In the genomic region with DNA sequence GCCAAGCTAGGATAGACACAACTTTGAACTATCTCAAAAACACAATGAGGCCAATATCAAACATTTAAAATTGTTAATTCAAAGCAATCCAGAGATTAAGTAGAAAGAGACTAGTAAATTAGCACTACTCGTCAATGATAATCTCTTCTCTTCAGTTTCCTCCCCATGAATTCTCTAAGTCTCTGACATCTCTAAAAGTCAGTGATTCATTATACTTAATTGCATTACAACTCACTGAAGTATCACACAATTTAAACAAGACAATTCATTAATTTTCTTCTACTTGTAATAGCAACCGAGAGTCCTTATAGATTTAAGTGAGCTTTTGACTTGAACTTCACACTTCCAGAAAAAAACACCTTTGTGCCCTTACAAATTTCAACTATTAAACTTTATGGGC, we compare ENCODE assay signal across 15 cellular contexts. TPM values are rescaled to one million over a fixed set of nuclear protein-coding genes. Genes with fewer than 3 reads are reported as not detected.
DNase-seq lines count a peak whose midpoint lies in the region; ATAC-seq and TF ChIP-seq lines count a peak whose summit lies in the region.
"Had no signal": no experiment of that assay in that cellular context is flagged by ENCODE, and none has a peak within 500 bp of the region (broad histone marks: within the 10 kb centered on the region; RNA-seq: fewer than 3 reads in every experiment).

No MANE protein-coding gene starts in this region.

- CTCF ChIA-PET in mammary epithelial cell (lab: Charles Lee; ENCODE audit: low non-redundant PET) (no interaction called here), MCF 10A (lab: Yijun Ruan, JAX) (interaction anchor here (1.0 to 1.1 kb wide), 2 partner anchors 94 to 97 kb away, joined by 3 to 5 read pairs; no protein-coding TSS in a partner anchor), WTC11 (lab: Charles Lee) (interaction anchor here (0.5 to 2.3 kb wide), 3 partner anchors 97 to 1648 kb away, joined by 3 to 9 read pairs (median 5); no protein-coding TSS in a partner anchor)

- peaks cover 6% of the 10 kb centered on the region for H4K20me1 ChIP-seq in mammary epithelial cell (ENCODE audit: insufficient read depth, low read length)

- H2BK5ac ChIP-seq in neuronal stem cell (ENCODE audit: low read length): no peak overlapping the region

- no peaks in the 10 kb centered on the region for H3K27me3 Mint-ChIP-seq in MCF 10A (ENCODE audit: insufficient read depth, unreplicated experiment)
- H3K27me3 Mint-ChIP-seq in WTC11 (ENCODE audit: low read depth): no peaks in the 10 kb centered on the region
- peaks cover 3 to 28% (median 23%) of the 10 kb centered on the region in 3 donors for H3K27me3 Mint-ChIP-seq in immature natural killer cell (ENCODE audit: low read depth in 3 of 3)

- WGBS in mammary epithelial cell (ENCODE audit: low coverage, missing lambda C conversion rate): 89% methylated on average over 2 of the region's 2 CpGs
- no CpG with 5 or more reads among the region's 2 CpGs for WGBS in neuronal stem cell (ENCODE audit: extremely low coverage in 2 of 2, insufficient read length in 2 of 2, insufficient replicate concordance in 1 of 2), 2 donors

- BruUV-seq in mammary epithelial cell (replicated peaks; lab: Mats Ljungman, UMichigan): no TSS peak
- BruUV-seq in MCF 10A (replicated peaks; lab: Mats Ljungman, UMichigan): no TSS peak

- peaks cover 16% of the 10 kb centered on the region for H3K36me3 ChIP-seq in mammary epithelial cell (ENCODE audit: insufficient read depth, low read length)
- peaks cover 29 to 33% (median 30%) of the 10 kb centered on the region in 3 donors for H3K36me3 ChIP-seq in tibial artery
- peaks cover 7 to 61% of the 10 kb centered on the region in 2 donors for H3K36me3 ChIP-seq in neuronal stem cell (replicated peaks in 1 of 2; ENCODE audit: control insufficient read depth in 2 of 2, insufficient read depth in 2 of 2, low read length in 2 of 2)
- H3K36me3 ChIP-seq: prostate gland had no signal

- H2AFZ ChIP-seq in mammary epithelial cell (ENCODE audit: low read depth, low read length) (no peak overlapping the region), neuronal stem cell (ENCODE audit: low read length) (no peak overlapping the region)

- H3K9me3 ChIP-seq in mammary epithelial cell (replicated peaks; ENCODE audit: insufficient read depth, low read length): no peaks in the 10 kb centered on the region
- H3K9me3 ChIP-seq in tibial artery: no peaks in the 10 kb centered on the region
- H3K9me3 ChIP-seq in neuronal stem cell (replicated peaks in 1 of 2; ENCODE audit: control insufficient read depth in 2 of 2, insufficient read depth in 1 of 2, low read depth in 1 of 2, low read length in 2 of 2): peaks cover 0 to 2% of the 10 kb centered on the region in 2 donors
- H3K9me3 ChIP-seq: heart right ventricle, prostate gland, tibial nerve had no signal

- H3K27ac ChIP-seq in mammary epithelial cell (ENCODE audit: insufficient read depth, low read depth, low read length) (no peak overlapping the region), tibial artery (peak overlapping the region; percentile 36 to 96), neuronal stem cell (replicated peaks; ENCODE audit: low read length) (no peak overlapping the region)

- no peak for DNase-seq in mammary epithelial cell
- no peak for DNase-seq in MCF 10A (ENCODE audit: unreplicated experiment)
- DNase-seq in WTC11 (ENCODE audit: low spot score): no peak
- no peak for DNase-seq in immature natural killer cell
- DNase-seq in tibial artery: no peak
- no peak for DNase-seq in neuronal stem cell (ENCODE audit: low spot score)
- DNase-seq in SKM-1 treated with dmso at 0.1 percent for 144 hours (lab: John Stamatoyannopoulos, UW; ENCODE audit: unreplicated experiment): no peak
- DNase-seq: activated gamma-delta T cell treated with Interleukin-2 at 50 U/mL for 16 hours; effector CD4-positive, alpha-beta T cell; GDM1; heart right ventricle; NCI-H2029 had no signal

- no peak overlapping the region for H3K14ac ChIP-seq in neuronal stem cell (ENCODE audit: low read length)

- H3K9me3 Mint-ChIP-seq in MCF 10A (ENCODE audit: unreplicated experiment) (no peaks in the 10 kb centered on the region), WTC11 (no peaks in the 10 kb centered on the region), immature natural killer cell (no peaks in the 10 kb centered on the region)

- intact Hi-C loops in mammary epithelial cell (cut with micrococcal nuclease): no loop called here
- intact Hi-C loops in MCF 10A (cut with micrococcal nuclease): no loop called here
- intact Hi-C loops in tibial artery (cut with DNase I; ENCODE audit: low total_unique reads): loop anchor here (10.0 kb wide), 1 partner anchor 92 kb away; no protein-coding TSS in a partner anchor

- dilution Hi-C loops in mammary epithelial cell (cut with HindIII; ENCODE audit: low sequenced_read_pairs): no loop called here

- H2BK12ac ChIP-seq in neuronal stem cell (ENCODE audit: low read length): no peak overlapping the region

- H3K18ac ChIP-seq in neuronal stem cell (ENCODE audit: low read length): no peak overlapping the region

- ATAC-seq in WTC11: no peak
- no peak for ATAC-seq in HG02852 (IDR thresholded peaks at IDR 0.05; ENCODE audit: unreplicated experiment)
- ATAC-seq: heart right ventricle had no signal

- H4K91ac ChIP-seq in neuronal stem cell (ENCODE audit: low read depth, low read length, poor library complexity): no peak overlapping the region

- peaks cover 78% of the 10 kb centered on the region for H3K36me3 Mint-ChIP-seq in MCF 10A (ENCODE audit: insufficient read depth, unreplicated experiment)
- peaks cover 36% of the 10 kb centered on the region for H3K36me3 Mint-ChIP-seq in WTC11
- H3K36me3 Mint-ChIP-seq in immature natural killer cell: peaks cover 4 to 10% (median 5%) of the 10 kb centered on the region in 3 donors

- no peak for TF ChIP-seq CTCF in mammary epithelial cell (conservative IDR thresholded peaks at IDR 0.05 in 1 of 2, IDR thresholded peaks at IDR 0.05 in 1 of 2; ENCODE audit: extremely low read depth in 1 of 2, insufficient read depth in 1 of 2, low read depth in 1 of 2, low read length in 2 of 2)
- TF ChIP-seq CTCF in MCF 10A (IDR thresholded peaks at IDR 0.05; ENCODE audit: unreplicated experiment): no peak
- no peak for TF ChIP-seq CTCF in WTC11 (IDR thresholded peaks at IDR 0.05)
- no peak for TF ChIP-seq CTCF in tibial artery (IDR thresholded peaks at IDR 0.05)

- H3K27me3 ChIP-seq in mammary epithelial cell (ENCODE audit: insufficient read depth, low read length): no peaks in the 10 kb centered on the region
- no peaks in the 10 kb centered on the region for H3K27me3 ChIP-seq in tibial artery
- H3K27me3 ChIP-seq in neuronal stem cell (ENCODE audit: control insufficient read depth in 3 of 3, insufficient read depth in 3 of 3, low read depth in 1 of 3, low read length in 3 of 3): no peaks in the 10 kb centered on the region
- H3K27me3 ChIP-seq: heart right ventricle, tibial nerve had no signal

- H3K27ac Mint-ChIP-seq in MCF 10A (ENCODE audit: low read depth, unreplicated experiment) (no peak overlapping the region), WTC11 (peak overlapping the region; percentile 37), immature natural killer cell (peak overlapping the region; percentile 32 to 99 (median 82))

- H3K4me1 ChIP-seq in mammary epithelial cell (ENCODE audit: insufficient read depth, low read length) (peaks cover 8% of the 10 kb centered on the region), tibial artery (peaks cover 0 to 73% (median 49%) of the 10 kb centered on the region in 4 donors), neuronal stem cell (ENCODE audit: control insufficient read depth in 2 of 2, insufficient read depth in 1 of 2, low read depth in 1 of 2, low read length in 2 of 2) (peaks cover 4% of the 10 kb centered on the region in 2 donors)

- no peak overlapping the region for H3K4ac ChIP-seq in neuronal stem cell (ENCODE audit: low read length)

- H2BK15ac ChIP-seq in neuronal stem cell (ENCODE audit: low read length): no peak overlapping the region

- H3K23ac ChIP-seq in neuronal stem cell (ENCODE audit: low read depth, low read length, poor library complexity): no peak overlapping the region

- no peak overlapping the region for H2AK5ac ChIP-seq in neuronal stem cell (ENCODE audit: low read depth, low read length)

- no peak overlapping the region for H3K4me3 ChIP-seq in mammary epithelial cell (replicated peaks in 1 of 3; ENCODE audit: insufficient read depth in 1 of 3, low read depth in 2 of 3, low read length in 3 of 3)
- H3K4me3 ChIP-seq in tibial artery: no peak overlapping the region
- no peak overlapping the region for H3K4me3 ChIP-seq in neuronal stem cell (ENCODE audit: low read length in 2 of 2)
- H3K4me3 ChIP-seq: prostate gland, tibial nerve had no signal

- H3K9ac ChIP-seq in mammary epithelial cell (ENCODE audit: insufficient read depth, low read length) (no peak overlapping the region), neuronal stem cell (ENCODE audit: low read depth, low read length, poor library complexity) (no peak overlapping the region)

- peak overlapping the region; percentile 30 for H3K4me2 ChIP-seq in mammary epithelial cell (ENCODE audit: insufficient read depth, low read depth, low read length)
- no peak overlapping the region for H3K4me2 ChIP-seq in neuronal stem cell (ENCODE audit: insufficient read depth, low read length, poor library complexity, severe bottlenecking)

- peaks cover 96% of the 10 kb centered on the region for H3K79me2 ChIP-seq in mammary epithelial cell (ENCODE audit: insufficient read depth, low read length)

- peaks cover 5% of the 10 kb centered on the region for H3K4me1 Mint-ChIP-seq in MCF 10A (ENCODE audit: insufficient read depth, unreplicated experiment)
- peaks cover 16% of the 10 kb centered on the region for H3K4me1 Mint-ChIP-seq in WTC11
- peaks cover 62 to 64% of the 10 kb centered on the region in 2 donors for H3K4me1 Mint-ChIP-seq in immature natural killer cell

- POLR2A ChIA-PET in MCF 10A (lab: Yijun Ruan, JAX) (interaction anchor here (0.6 to 5.5 kb wide), 5 partner anchors 96 to 397 kb away, joined by 3 to 98 read pairs (median 3); no protein-coding TSS in a partner anchor), WTC11 (lab: Charles Lee) (no interaction called here)

- H2BK120ac ChIP-seq in neuronal stem cell (ENCODE audit: low read depth, low read length): no peak overlapping the region

- in situ Hi-C loops in mammary epithelial cell (cut with MboI; ENCODE audit: low sequenced_read_pairs in 2 of 2): no loop called here

- no peak overlapping the region for H4K8ac ChIP-seq in neuronal stem cell (ENCODE audit: low read depth, low read length)

- H3K4me3 Mint-ChIP-seq in MCF 10A (ENCODE audit: unreplicated experiment): no peak overlapping the region
- no peak overlapping the region; the same call in 1 of the 2 replicates for H3K4me3 Mint-ChIP-seq in WTC11
- H3K4me3 Mint-ChIP-seq in immature natural killer cell: peak overlapping the region; percentile 26 to 66 (median 60)

- peaks cover 5% of the 10 kb centered on the region for H3K79me1 ChIP-seq in neuronal stem cell (ENCODE audit: low read depth, low read length)

RNA-seq across cellular contexts. Expression of gene DDX6, which starts 4.3 kb away (rescaled TPM):
- total RNA-seq in mammary epithelial cell: 100 to 1,000 TPM in 1 of 2 donors, 10 to 100 TPM in 1; 96.8 to 162 TPM
- polyA plus RNA-seq in mammary epithelial cell: 33.5 TPM
- polyA minus RNA-seq in mammary epithelial cell: 110 TPM
- total RNA-seq in MCF 10A (2022): 111 and 143 TPM in 2 replicates
- 151 to 167 TPM (median 166 TPM) in 3 replicates for total RNA-seq in WTC11 (2021)
- 100 to 1,000 TPM in 1 of 3 donors, 10 to 100 TPM in 2; 61.4 to 124 (median 90.2) TPM for polyA plus RNA-seq in immature natural killer cell
- 57.0 TPM for polyA plus RNA-seq in neuronal stem cell (2013, experiment 1 of 2)
- 59.6 TPM for polyA plus RNA-seq in neuronal stem cell (2013, experiment 2 of 2)

Comparison
In these comparisons a context has a peak if more than half of its experiments do, and no peak if none do; other contexts are left out.
1. H3K27ac ChIP-seq: peak in tibial artery (2 of 2); none in mammary epithelial cell (single experiment) and neuronal stem cell (single experiment).
2. H3K4me3 Mint-ChIP-seq: peak in immature natural killer cell (5 of 5); none in MCF 10A (single experiment) and WTC11 (single experiment).